Comparison of ENCODE assay signal across 8 cellular contexts in genomic region chr6:127302728-127303675, GRCh38. TPM values are rescaled to one million over a fixed set of nuclear protein-coding genes. Genes with fewer than 3 reads are reported as not detected.
DNase-seq lines count a peak whose midpoint lies in the region; ATAC-seq, FAIRE-seq and TF ChIP-seq lines count a peak whose summit lies in the region.

No MANE protein-coding gene starts in this region.

- DNase-seq in GM10266 (ENCODE audit: extremely low spot score) (peak; percentile 31), NCI-H1694 treated with DMSO at 0.1 percent for 48 hours (lab: John Stamatoyannopoulos, UW) (peak; percentile 28), erythroblast (lab: John Stamatoyannopoulos, UW) (peak; percentile 33 to 58), neural crest cell (ENCODE audit: low read depth, low spot score) (no peak), epidermal melanocyte (ENCODE audit: insufficient read length, low spot score) (no peak)
- DNase-seq in activated CD4-positive, alpha-beta T cell treated with anti-CD3 and anti-CD28 coated beads for 48 hours, result peak; percentile 49

- H3K27ac Mint-ChIP-seq in neural crest cell (ENCODE audit: unreplicated experiment), result peak overlapping the region; percentile 27

- peak; percentile 54 for ATAC-seq in HG02759 (IDR thresholded peaks at IDR 0.05; ENCODE audit: unreplicated experiment)

- peak; percentile 98 for FAIRE-seq in A204.1 (lab: Jason Lieb, UNC)

- H3K9me3 Mint-ChIP-seq in neural crest cell, result peaks cover 13% of the 10 kb centered on the region

- TF ChIP-seq CTCF in GM10266 (IDR thresholded peaks at IDR 0.05; ENCODE audit: control insufficient read depth, insufficient read depth, low read depth, missing control alignments) (peak; percentile 70), neural crest cell (conservative IDR thresholded peaks at IDR 0.05) (peak; percentile 81)

- H3K4me3 Mint-ChIP-seq in neural crest cell, result no peak overlapping the region

- H3K27me3 Mint-ChIP-seq in neural crest cell (ENCODE audit: low read depth), result no peaks in the 10 kb centered on the region

- H3K4me1 Mint-ChIP-seq in neural crest cell, result peaks cover 6% of the 10 kb centered on the region

- no peak for TF ChIP-seq POLR2A in erythroblast (IDR thresholded peaks at IDR 0.05; ENCODE audit: low read length)

- H3K36me3 Mint-ChIP-seq in neural crest cell (ENCODE audit: low read depth), result peaks cover 40% of the 10 kb centered on the region

RNA-seq across cellular contexts. Expression of gene RNF146, which starts 36.3 kb away (rescaled TPM):
- 44.3 and 49.8 TPM in 2 replicates for total RNA-seq in neural crest cell

RNA-seq across cellular contexts. Expression of gene ECHDC1, which starts 40.4 kb away (rescaled TPM):
- 59.2 and 59.9 TPM in 2 replicates for total RNA-seq in neural crest cell

Comparison
In these comparisons a context has a peak if more than half of its experiments do, and no peak if none do; other contexts are left out.
1. DNase-seq: peak in GM10266 (single experiment), NCI-H1694 treated with DMSO at 0.1 percent for 48 hours (single experiment), activated CD4-positive, alpha-beta T cell treated with anti-CD3 and anti-CD28 coated beads for 48 hours (single experiment) and erythroblast (2 of 2); none in neural crest cell (single experiment) and epidermal melanocyte (single experiment).